In the genomic region with DNA sequence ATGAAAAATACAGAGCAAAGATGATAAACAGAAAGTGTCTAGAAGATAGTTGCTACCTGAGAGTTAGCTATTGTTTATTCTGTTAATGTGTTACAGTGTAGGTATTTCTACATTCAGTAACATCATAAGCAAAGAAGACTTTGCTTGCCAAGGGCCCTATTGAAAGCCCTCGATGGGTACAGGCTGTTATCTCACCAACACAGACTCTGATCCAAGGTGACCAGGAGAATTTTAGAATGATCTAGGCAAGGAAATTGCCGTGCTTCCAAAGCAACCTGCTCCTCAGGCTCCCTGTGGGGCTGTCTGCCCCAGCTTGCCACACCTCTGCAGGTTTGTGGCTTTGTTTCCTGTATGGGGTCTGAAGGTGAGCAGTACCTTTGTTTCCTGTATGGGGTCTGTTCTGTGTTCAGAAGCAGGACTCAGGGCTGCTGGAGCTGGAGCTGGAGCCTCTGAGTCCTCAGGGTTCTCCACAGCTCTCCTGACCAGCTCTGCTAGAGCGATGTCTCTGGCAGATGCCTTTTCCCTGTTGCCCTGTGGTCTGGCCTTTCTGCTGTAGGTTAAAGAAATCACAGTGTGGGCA, we compare ENCODE assay signal across 24 cellular contexts. TPM values are rescaled to one million over a fixed set of nuclear protein-coding genes. Genes with fewer than 3 reads are reported as not detected.
"Had no signal": no experiment of that assay in that cellular context is flagged by ENCODE, and none has a peak within 500 bp of the region (broad histone marks: within the 10 kb centered on the region; RNA-seq: fewer than 3 reads in every experiment).

No MANE protein-coding gene starts in this region.

- H3K27me3 ChIP-seq: brain microvascular endothelial cell, testis had no signal

- H3K4me1 Mint-ChIP-seq: activated CD4-positive, alpha-beta T cell treated with anti-CD3 and anti-CD28 coated beads, Interleukin-2, amount 10 ng/mL, durations not matched to agents 7 days and 5 days had no signal

- H3K4me3 ChIP-seq: esophagus squamous epithelium, heart right ventricle, spleen, testis, transverse colon had no signal

- H3K9me3 ChIP-seq: esophagus squamous epithelium, heart right ventricle, spleen, testis, transverse colon had no signal

- DNase-seq: activated CD4-positive, alpha-beta T cell treated with anti-CD3 and anti-CD28 coated beads for 1 hour; activated CD4-positive, alpha-beta T cell treated with anti-CD3 and anti-CD28 coated beads, Interleukin-2, amount 10 ng/mL, durations not matched to agents 7 days and 5 days; activated CD8-positive, alpha-beta T cell treated with anti-CD3 and anti-CD28 coated beads for 36 hours; activated gamma-delta T cell treated with Interleukin-2 at 50 U/mL for 16 hours; activated naive CD4-positive, alpha-beta T cell treated with anti-CD3 and anti-CD28 coated beads, Interleukin-2, amount 50 U/mL, for 16 hours; activated T-cell treated with anti-CD3 and anti-CD28 coated beads, Interleukin-2, amount 50 U/mL, for 1 hour; amniotic stem cell; brain microvascular endothelial cell; caudate nucleus; effector CD4-positive, alpha-beta T cell; esophagus squamous epithelium; foreskin melanocyte; heart right ventricle; mesenchymal stem cell; spleen; stimulated activated naive CD4-positive, alpha-beta T cell; T-helper 2 cell; testis; transverse colon had no signal

- ATAC-seq: activated CD8-positive, alpha-beta T cell treated with anti-CD3 and anti-CD28 coated beads for 36 hours; natural killer cell treated with Interleukin-12 subunit alpha and Interleukin-12 subunit beta and Interleukin-15 and Interleukin-18, amount 100 ng/mL, for 72 hours had no signal

- H3K27ac Mint-ChIP-seq: activated CD4-positive, alpha-beta T cell treated with anti-CD3 and anti-CD28 coated beads, Interleukin-2, amount 10 ng/mL, durations not matched to agents 7 days and 5 days; activated CD8-positive, alpha-beta T cell treated with anti-CD3 and anti-CD28 coated beads for 36 hours; activated T-helper 1 cell treated with anti-CD3 and anti-CD28 coated beads, Interleukin-12 subunit alpha, Interleukin-12 subunit beta, Interleukin-2, Interleukin-4 antibody, amounts not matched to agents 30 ng/mL and 10 ng/mL and 1 ng/mL, durations not matched to agents 14 hours and 24 hours and 36 hours; natural killer cell treated with Interleukin-12 subunit alpha and Interleukin-12 subunit beta and Interleukin-15 and Interleukin-18, amount 100 ng/mL, for 72 hours had no signal

- H3K36me3 Mint-ChIP-seq: natural killer cell treated with Interleukin-12 subunit alpha and Interleukin-12 subunit beta and Interleukin-15 and Interleukin-18, amount 100 ng/mL, for 72 hours had no signal

- H3K36me3 ChIP-seq: brain microvascular endothelial cell, esophagus squamous epithelium, heart right ventricle, spleen, transverse colon had no signal

- H3K4me1 ChIP-seq: esophagus squamous epithelium, spleen, testis, transverse colon had no signal

- H3K27ac ChIP-seq: brain microvascular endothelial cell, esophagus squamous epithelium, heart right ventricle, spleen, testis, transverse colon had no signal

- H3K9me3 Mint-ChIP-seq: activated CD4-positive, alpha-beta T cell treated with anti-CD3 and anti-CD28 coated beads, Interleukin-2, amount 10 ng/mL, durations not matched to agents 7 days and 5 days; activated CD8-positive, alpha-beta T cell treated with anti-CD3 and anti-CD28 coated beads for 36 hours; activated T-helper 1 cell treated with anti-CD3 and anti-CD28 coated beads, Interleukin-12 subunit alpha, Interleukin-12 subunit beta, Interleukin-2, Interleukin-4 antibody, amounts not matched to agents 30 ng/mL and 10 ng/mL and 1 ng/mL, durations not matched to agents 14 hours and 24 hours and 36 hours; natural killer cell treated with Interleukin-12 subunit alpha and Interleukin-12 subunit beta and Interleukin-15 and Interleukin-18, amount 100 ng/mL, for 72 hours had no signal

- H3K4me3 Mint-ChIP-seq: activated CD4-positive, alpha-beta T cell treated with anti-CD3 and anti-CD28 coated beads, Interleukin-2, amount 10 ng/mL, durations not matched to agents 7 days and 5 days; activated CD8-positive, alpha-beta T cell treated with anti-CD3 and anti-CD28 coated beads for 36 hours; activated T-helper 1 cell treated with anti-CD3 and anti-CD28 coated beads, Interleukin-12 subunit alpha, Interleukin-12 subunit beta, Interleukin-2, Interleukin-4 antibody, amounts not matched to agents 30 ng/mL and 10 ng/mL and 1 ng/mL, durations not matched to agents 14 hours and 24 hours and 36 hours; natural killer cell treated with Interleukin-12 subunit alpha and Interleukin-12 subunit beta and Interleukin-15 and Interleukin-18, amount 100 ng/mL, for 72 hours had no signal

RNA-seq across cellular contexts. Expression of gene PHACTR3, which starts 32.5 kb away (rescaled TPM):
- total RNA-seq: activated CD4-positive, alpha-beta T cell treated with anti-CD3 and anti-CD28 coated beads, Interleukin-2, amount 10 ng/mL, durations not matched to agents 7 days and 5 days; activated CD8-positive, alpha-beta T cell treated with anti-CD3 and anti-CD28 coated beads for 36 hours; activated T-helper 1 cell treated with anti-CD3 and anti-CD28 coated beads, Interleukin-12 subunit alpha, Interleukin-12 subunit beta, Interleukin-2, Interleukin-4 antibody, amounts not matched to agents 30 ng/mL and 10 ng/mL and 1 ng/mL, durations not matched to agents 14 hours and 24 hours and 36 hours; chondrocyte; glomerular endothelial cell; myocyte; natural killer cell treated with Interleukin-12 subunit alpha and Interleukin-12 subunit beta and Interleukin-15 and Interleukin-18, amount 100 ng/mL, for 72 hours had no signal
